ENCODE assay signal across 10 cellular contexts in genomic region chr12:62834971-62835547, GRCh38.
DNase-seq lines count a peak whose midpoint lies in the region; ATAC-seq, FAIRE-seq and TF ChIP-seq lines count a peak whose summit lies in the region.
"Had no signal": no experiment of that assay in that cellular context is flagged by ENCODE, and none has a peak within 500 bp of the region (broad histone marks: within the 10 kb centered on the region; RNA-seq: fewer than 3 reads in every experiment).

No MANE protein-coding gene starts in this region.

- no peak overlapping the region for H3K14ac ChIP-seq in neuronal stem cell (ENCODE audit: low read length)

- no peak overlapping the region for H3K4me2 ChIP-seq in GM12878 (ENCODE audit: control insufficient read depth, insufficient read depth)
- no peak overlapping the region for H3K4me2 ChIP-seq in neuronal stem cell (ENCODE audit: insufficient read depth, low read length, poor library complexity, severe bottlenecking)

- TF ChIP-seq CTCF in GM12878 (IDR thresholded peaks at IDR 0.05 in 2 of 3, conservative IDR thresholded peaks at IDR 0.05 in 1 of 3; ENCODE audit: control insufficient read depth in 2 of 3, extremely low read depth in 1 of 3, insufficient read depth in 1 of 3, low read depth in 3 of 3, low read length in 3 of 3) (no peak), WERI-Rb-1 (IDR thresholded peaks at IDR 0.05; ENCODE audit: low read depth, low read length) (no peak)
- TF ChIP-seq CTCF in CD8-positive, alpha-beta T cell (IDR thresholded peaks at IDR 0.05), result no peak

- H3K18ac ChIP-seq in neuronal stem cell (ENCODE audit: low read length), result no peak overlapping the region

- no peak for TF ChIP-seq EP300 in GM12878 (IDR thresholded peaks at IDR 0.05; ENCODE audit: borderline replicate concordance in 1 of 2, control insufficient read depth in 1 of 2, low read depth in 2 of 2, low read length in 2 of 2)

- H3K27me3 ChIP-seq in GM12878 (replicated peaks in 1 of 2; ENCODE audit: control insufficient read depth in 2 of 2, insufficient read depth in 2 of 2, low read length in 1 of 2) (no peaks in the 10 kb centered on the region), neuronal stem cell (ENCODE audit: control insufficient read depth in 3 of 3, insufficient read depth in 3 of 3, low read depth in 1 of 3, low read length in 3 of 3) (no peaks in the 10 kb centered on the region), WERI-Rb-1 (ENCODE audit: insufficient read depth, low read depth, severe bottlenecking) (no peaks in the 10 kb centered on the region)
- no peaks in the 10 kb centered on the region for H3K27me3 ChIP-seq in CD8-positive, alpha-beta T cell (ENCODE audit: insufficient read depth, low read length)

- H4K8ac ChIP-seq in neuronal stem cell (ENCODE audit: low read depth, low read length), result no peak overlapping the region

- H2BK120ac ChIP-seq in neuronal stem cell (ENCODE audit: low read depth, low read length), result no peak overlapping the region

- H3K9me3 ChIP-seq in GM12878 (replicated peaks; ENCODE audit: control insufficient read depth, insufficient read depth, low read length) (no peaks in the 10 kb centered on the region), neuronal stem cell (replicated peaks in 1 of 2; ENCODE audit: control insufficient read depth in 2 of 2, insufficient read depth in 1 of 2, low read depth in 1 of 2, low read length in 2 of 2) (no peaks in the 10 kb centered on the region), WERI-Rb-1 (ENCODE audit: severe bottlenecking) (no peaks in the 10 kb centered on the region)
- no peaks in the 10 kb centered on the region for H3K9me3 ChIP-seq in CD8-positive, alpha-beta T cell (ENCODE audit: low read length)

- H3K4me3 Mint-ChIP-seq in CD8-positive, alpha-beta T cell, result no peak overlapping the region
- H3K4me3 Mint-ChIP-seq: activated T-cell treated with anti-CD3 and anti-CD28 coated beads, Interleukin-2, amount 50 U/mL, for 4 hours had no signal

- H3K36me3 Mint-ChIP-seq in CD8-positive, alpha-beta T cell, result no peaks in the 10 kb centered on the region

- H3K36me3 ChIP-seq in GM12878 (ENCODE audit: control insufficient read depth in 2 of 2, insufficient read depth in 2 of 2, low read length in 1 of 2), result no peaks in the 10 kb centered on the region
- H3K36me3 ChIP-seq in neuronal stem cell (replicated peaks in 1 of 2; ENCODE audit: control insufficient read depth in 2 of 2, insufficient read depth in 2 of 2, low read length in 2 of 2), result no peaks in the 10 kb centered on the region
- H3K36me3 ChIP-seq in CD8-positive, alpha-beta T cell (ENCODE audit: insufficient read depth, low read length), result no peaks in the 10 kb centered on the region
- peaks cover 15% of the 10 kb centered on the region for H3K36me3 ChIP-seq in WERI-Rb-1

- H2AFZ ChIP-seq in GM12878 (ENCODE audit: control insufficient read depth, low read depth, low read length) (no peak overlapping the region), neuronal stem cell (ENCODE audit: low read length) (no peak overlapping the region)

- SMC1A ChIA-PET in GM12878 (lab: Charles Lee; ENCODE audit: uncharacterized antibody, unreplicated experiment), result interaction anchor here (1.1 to 1.6 kb wide), 2 partner anchors 9 to 13 kb away, joined by 4 to 5 read pairs; no protein-coding TSS in a partner anchor

- CTCF ChIA-PET in GM12878 (lab: Yijun Ruan, JAX), result interaction anchor here (1.2 to 1.6 kb wide), 3 partner anchors 12 to 397 kb away, joined by 4 to 6 read pairs (median 5); no protein-coding TSS in a partner anchor
- CTCF ChIA-PET in CD8-positive, alpha-beta T cell (lab: Charles Lee), result no interaction called here

- H2BK15ac ChIP-seq in neuronal stem cell (ENCODE audit: low read length), result no peak overlapping the region

- H2AK5ac ChIP-seq in neuronal stem cell (ENCODE audit: low read depth, low read length), result no peak overlapping the region

- H2BK12ac ChIP-seq in neuronal stem cell (ENCODE audit: low read length), result no peak overlapping the region

- H3K79me1 ChIP-seq in neuronal stem cell (ENCODE audit: low read depth, low read length), result no peaks in the 10 kb centered on the region

- H4K20me1 ChIP-seq in GM12878 (ENCODE audit: control insufficient read depth, insufficient read depth), result no peaks in the 10 kb centered on the region

- no peaks in the 10 kb centered on the region for H3K9me3 Mint-ChIP-seq in CD8-positive, alpha-beta T cell
- H3K9me3 Mint-ChIP-seq: activated T-cell treated with anti-CD3 and anti-CD28 coated beads, Interleukin-2, amount 50 U/mL, for 4 hours had no signal

- no peak overlapping the region for H3K4ac ChIP-seq in neuronal stem cell (ENCODE audit: low read length)

- TF ChIP-seq POLR2A in GM12878 (IDR thresholded peaks at IDR 0.05; ENCODE audit: low read depth, low read length), result no peak

- no peak overlapping the region for H3K9ac ChIP-seq in GM12878 (ENCODE audit: control insufficient read depth, insufficient read depth, low read length)
- no peak overlapping the region for H3K9ac ChIP-seq in neuronal stem cell (ENCODE audit: low read depth, low read length, poor library complexity)

- DNase-seq in GM12878 (ENCODE audit: low read depth, low spot score), result peak; percentile 26
- DNase-seq in neuronal stem cell (ENCODE audit: low spot score), result peak; percentile 46
- DNase-seq in cortex of kidney (lab: John Stamatoyannopoulos, UW), result no peak
- DNase-seq in CD8-positive, alpha-beta T cell, result no peak
- no peak for DNase-seq in WERI-Rb-1
- no peak for DNase-seq in SHP77 (lab: John Stamatoyannopoulos, UW)
- DNase-seq: activated T-cell treated with anti-CD3 and anti-CD28 coated beads, Interleukin-2, amount 50 U/mL, for 4 hours; DND-41 had no signal

- H3K27ac ChIP-seq in GM12878 (ENCODE audit: control insufficient read depth, insufficient read depth) (no peak overlapping the region), neuronal stem cell (replicated peaks; ENCODE audit: low read length) (peak overlapping the region; percentile 26), WERI-Rb-1 (no peak overlapping the region)
- no peak overlapping the region for H3K27ac ChIP-seq in CD8-positive, alpha-beta T cell (ENCODE audit: low read depth, low read length)

- POLR2A ChIA-PET in GM12878 (lab: Charles Lee), result interaction anchor here (0.7 kb wide), 1 partner anchor 14 kb away, joined by 4 read pairs; no protein-coding TSS in a partner anchor
- POLR2A ChIA-PET in CD8-positive, alpha-beta T cell (lab: Charles Lee), result no interaction called here

- no peak overlapping the region for H3K23ac ChIP-seq in neuronal stem cell (ENCODE audit: low read depth, low read length, poor library complexity)

- H3K79me2 ChIP-seq in GM12878 (ENCODE audit: control insufficient read depth, insufficient read depth, low read length), result no peaks in the 10 kb centered on the region

- no peak overlapping the region for H3K27ac Mint-ChIP-seq in CD8-positive, alpha-beta T cell

- RAD21 ChIA-PET in GM12878 (lab: Charles Lee; ENCODE audit: unreplicated experiment), result interaction anchor here (1.5 kb wide), 1 partner anchor 234 kb away, joined by 4 read pairs; no protein-coding TSS in a partner anchor

- BruUV-seq in GM12878 (replicated peaks; lab: Mats Ljungman, UMichigan), result no TSS peak

- H2BK5ac ChIP-seq in neuronal stem cell (ENCODE audit: low read length), result no peak overlapping the region

- H3K4me1 ChIP-seq in GM12878 (ENCODE audit: control insufficient read depth, insufficient read depth, low read length), result no peaks in the 10 kb centered on the region
- peaks cover 15 to 39% of the 10 kb centered on the region in 2 donors for H3K4me1 ChIP-seq in neuronal stem cell (ENCODE audit: control insufficient read depth in 2 of 2, insufficient read depth in 1 of 2, low read depth in 1 of 2, low read length in 2 of 2)
- H3K4me1 ChIP-seq in CD8-positive, alpha-beta T cell (ENCODE audit: insufficient read depth, low read length), result no peaks in the 10 kb centered on the region

- intact Hi-C loops in GM12878 (cut with micrococcal nuclease; ENCODE audit: unreplicated experiment), result no loop called here
- intact Hi-C loops in CD8-positive, alpha-beta T cell (cut with DNase I, micrococcal nuclease), result no loop called here

- 4% methylated on average over 10 of the region's 10 CpGs for WGBS in GM12878 (ENCODE audit: insufficient coverage, insufficient replicate concordance, low lambda C conversion rate, missing lambda C conversion rate)
- no CpG with 5 or more reads among the region's 10 CpGs for WGBS in neuronal stem cell (ENCODE audit: extremely low coverage in 2 of 2, insufficient read length in 2 of 2, insufficient replicate concordance in 1 of 2), 2 donors

- no peak for FAIRE-seq in GM12878 (lab: Jason Lieb, UNC)

- ATAC-seq in GM18511 (IDR thresholded peaks at IDR 0.05; ENCODE audit: unreplicated experiment) (peak; percentile 77), HG03378 (IDR thresholded peaks at IDR 0.05; ENCODE audit: unreplicated experiment) (peak; percentile 81), GM12878 (peak; percentile 66)
- ATAC-seq in CD8-positive, alpha-beta T cell, result no peak
- ATAC-seq: activated T-cell treated with anti-CD3 and anti-CD28 coated beads, Interleukin-2, amount 50 U/mL, for 4 hours had no signal

- no peaks in the 10 kb centered on the region for H3K4me1 Mint-ChIP-seq in CD8-positive, alpha-beta T cell (ENCODE audit: low read depth)

- no peaks in the 10 kb centered on the region for H3K27me3 Mint-ChIP-seq in CD8-positive, alpha-beta T cell (ENCODE audit: low read depth)

- H3K4me3 ChIP-seq in GM12878 (no peak overlapping the region), neuronal stem cell (ENCODE audit: low read length in 2 of 2) (no peak overlapping the region), WERI-Rb-1 (ENCODE audit: low read depth, low read length) (no peak overlapping the region)
- no peak overlapping the region for H3K4me3 ChIP-seq in CD8-positive, alpha-beta T cell (ENCODE audit: low read depth, low read length)

- in situ Hi-C loops in GM12878 (cut with MboI), result no loop called here

- TF ChIP-seq RAD21 in GM12878 (IDR thresholded peaks at IDR 0.05; ENCODE audit: insufficient read depth, low read depth, low read length), result no peak

- H4K91ac ChIP-seq in neuronal stem cell (ENCODE audit: low read depth, low read length, poor library complexity), result no peak overlapping the region

TF ChIP-seq in GM12878, 131 proteins besides CTCF, POLR2A, EP300 and RAD21 (continues in another document):
- TF ChIP-seq EGR1 (IDR thresholded peaks at IDR 0.05; ENCODE audit: borderline replicate concordance in 1 of 2, low read depth in 2 of 2, low read length in 2 of 2) (no peak), NR2C2 (IDR thresholded peaks at IDR 0.05; ENCODE audit: borderline replicate concordance, control insufficient read depth, insufficient read length, low read depth) (no peak), MAX (IDR thresholded peaks at IDR 0.05; ENCODE audit: low read depth, low read length) (no peak), EZH2 (IDR thresholded peaks at IDR 0.05; ENCODE audit: borderline replicate concordance, control insufficient read depth, low read depth, low read length) (no peak), BHLHE40 (IDR thresholded peaks at IDR 0.05; ENCODE audit: borderline replicate concordance in 1 of 2, low read depth in 2 of 2, low read length in 1 of 2) (no peak), DPF2 (IDR thresholded peaks at IDR 0.05) (no peak), SREBF2 (IDR thresholded peaks at IDR 0.05; ENCODE audit: low read length) (no peak)

Comparison
In these comparisons a context has a peak if more than half of its experiments do, and no peak if none do; other contexts are left out.
1. DNase-seq: peak in GM12878 (single experiment) and neuronal stem cell (single experiment); none in cortex of kidney (single experiment), CD8-positive, alpha-beta T cell (0 of 7), WERI-Rb-1 (single experiment) and SHP77 (0 of 2).